2 cellular contexts compared by ENCODE assay signal in the genomic region with DNA sequence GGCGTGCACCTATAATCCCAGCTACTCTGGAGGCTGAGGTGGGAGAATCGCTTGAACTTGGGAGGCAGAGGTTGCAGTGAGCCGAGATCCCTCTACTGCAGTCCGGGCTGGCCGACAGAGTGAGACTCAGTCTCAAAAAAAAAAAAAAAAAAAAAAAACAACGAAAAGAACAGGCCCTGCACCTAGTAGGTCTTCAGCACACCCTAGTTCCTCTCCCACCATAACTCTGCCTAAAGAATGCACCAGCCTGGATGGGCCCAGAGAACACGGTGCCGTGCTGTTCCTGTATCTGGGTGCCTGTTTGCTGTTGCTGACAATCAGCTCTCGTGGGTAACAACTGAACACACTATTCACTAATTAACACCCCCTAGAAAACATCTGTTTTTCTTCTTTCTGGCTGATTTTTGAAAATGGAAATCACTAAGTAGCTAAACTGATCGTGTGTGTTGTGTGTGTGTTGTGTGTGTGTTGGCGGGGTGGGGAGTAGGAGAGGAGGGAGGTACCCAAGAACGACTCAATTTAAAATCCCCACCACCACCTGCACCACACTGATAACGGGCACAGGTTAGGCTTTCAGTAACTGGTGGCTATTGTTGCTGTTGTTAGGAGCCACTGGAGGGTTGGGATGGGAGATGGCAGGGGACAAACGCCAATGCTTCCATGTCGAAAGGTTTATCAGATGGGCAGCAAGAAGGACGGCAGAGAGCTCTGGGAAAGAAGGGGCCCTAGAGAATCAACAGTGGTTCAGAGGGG.
TF ChIP-seq lines count a peak whose summit lies in the region.

No MANE protein-coding gene starts in this region.

TF ChIP-seq in IMR-90, 13 proteins besides CTCF, POLR2A, EP300 and RAD21:
- TF ChIP-seq BHLHE40 (IDR thresholded peaks at IDR 0.05; ENCODE audit: low read depth, low read length), result no peak
- no peak for TF ChIP-seq MAZ (IDR thresholded peaks at IDR 0.05; ENCODE audit: borderline replicate concordance, low read depth, low read length)
- TF ChIP-seq, protein P1, sequence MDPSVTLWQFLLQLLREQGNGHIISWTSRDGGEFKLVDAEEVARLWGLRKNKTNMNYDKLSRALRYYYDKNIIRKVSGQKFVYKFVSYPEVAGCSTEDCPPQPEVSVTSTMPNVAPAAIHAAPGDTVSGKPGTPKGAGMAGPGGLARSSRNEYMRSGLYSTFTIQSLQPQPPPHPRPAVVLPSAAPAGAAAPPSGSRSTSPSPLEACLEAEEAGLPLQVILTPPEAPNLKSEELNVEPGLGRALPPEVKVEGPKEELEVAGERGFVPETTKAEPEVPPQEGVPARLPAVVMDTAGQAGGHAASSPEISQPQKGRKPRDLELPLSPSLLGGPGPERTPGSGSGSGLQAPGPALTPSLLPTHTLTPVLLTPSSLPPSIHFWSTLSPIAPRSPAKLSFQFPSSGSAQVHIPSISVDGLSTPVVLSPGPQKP (IDR thresholded peaks at IDR 0.05; ENCODE audit: borderline replicate concordance, low read depth, low read length), result no peak
- no peak for TF ChIP-seq MXI1 (IDR thresholded peaks at IDR 0.05; ENCODE audit: borderline replicate concordance, low read depth, low read length)
- no peak for TF ChIP-seq CHD1 (IDR thresholded peaks at IDR 0.05; ENCODE audit: low read depth, low read length)
- no peak for TF ChIP-seq NFE2L2 (IDR thresholded peaks at IDR 0.05; ENCODE audit: low read depth, low read length)
- TF ChIP-seq SMC3 (IDR thresholded peaks at IDR 0.05; ENCODE audit: low read depth, low read length), result no peak
- TF ChIP-seq RCOR1 (IDR thresholded peaks at IDR 0.05; ENCODE audit: insufficient replicate concordance, low read length), result no peak
- no peak for TF ChIP-seq FOS (IDR thresholded peaks at IDR 0.05; ENCODE audit: low read depth, low read length)

TF ChIP-seq in H1, 55 proteins besides CTCF, POLR2A, EP300 and RAD21:
- TF ChIP-seq GTF2F1 (IDR thresholded peaks at IDR 0.05; ENCODE audit: borderline replicate concordance, low read depth, low read length) (no peak), MAFK (IDR thresholded peaks at IDR 0.05; ENCODE audit: low read depth, low read length) (no peak), JUN (IDR thresholded peaks at IDR 0.05; ENCODE audit: low read depth, low read length) (no peak), SIRT6 (IDR thresholded peaks at IDR 0.05; ENCODE audit: low read length) (no peak), EGR1 (IDR thresholded peaks at IDR 0.05; ENCODE audit: borderline replicate concordance, low read depth, low read length) (no peak), PHF8 (conservative IDR thresholded peaks at IDR 0.05; ENCODE audit: low read depth, low read length) (no peak), BACH1 (IDR thresholded peaks at IDR 0.05; ENCODE audit: low read length) (no peak), SIN3A (conservative IDR thresholded peaks at IDR 0.05 in 1 of 2, IDR thresholded peaks at IDR 0.05 in 1 of 2; ENCODE audit: low read depth in 1 of 2, low read length in 2 of 2) (no peak), CBX5 (IDR thresholded peaks at IDR 0.05; ENCODE audit: low read depth, low read length) (no peak), BCL11A (IDR thresholded peaks at IDR 0.05; ENCODE audit: low read depth in 2 of 2, low read length in 2 of 2) (no peak), CREB1 (IDR thresholded peaks at IDR 0.05) (no peak)
- TF ChIP-seq, protein P2, sequence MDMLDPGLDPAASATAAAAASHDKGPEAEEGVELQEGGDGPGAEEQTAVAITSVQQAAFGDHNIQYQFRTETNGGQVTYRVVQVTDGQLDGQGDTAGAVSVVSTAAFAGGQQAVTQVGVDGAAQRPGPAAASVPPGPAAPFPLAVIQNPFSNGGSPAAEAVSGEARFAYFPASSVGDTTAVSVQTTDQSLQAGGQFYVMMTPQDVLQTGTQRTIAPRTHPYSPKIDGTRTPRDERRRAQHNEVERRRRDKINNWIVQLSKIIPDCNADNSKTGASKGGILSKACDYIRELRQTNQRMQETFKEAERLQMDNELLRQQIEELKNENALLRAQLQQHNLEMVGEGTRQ (IDR thresholded peaks at IDR 0.05; ENCODE audit: low read length), result no peak
- TF ChIP-seq, protein P3, sequence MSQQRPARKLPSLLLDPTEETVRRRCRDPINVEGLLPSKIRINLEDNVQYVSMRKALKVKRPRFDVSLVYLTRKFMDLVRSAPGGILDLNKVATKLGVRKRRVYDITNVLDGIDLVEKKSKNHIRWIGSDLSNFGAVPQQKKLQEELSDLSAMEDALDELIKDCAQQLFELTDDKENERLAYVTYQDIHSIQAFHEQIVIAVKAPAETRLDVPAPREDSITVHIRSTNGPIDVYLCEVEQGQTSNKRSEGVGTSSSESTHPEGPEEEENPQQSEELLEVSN (IDR thresholded peaks at IDR 0.05), result no peak
